Comparison of ENCODE assay signal across 1 cellular context in the genomic region with DNA sequence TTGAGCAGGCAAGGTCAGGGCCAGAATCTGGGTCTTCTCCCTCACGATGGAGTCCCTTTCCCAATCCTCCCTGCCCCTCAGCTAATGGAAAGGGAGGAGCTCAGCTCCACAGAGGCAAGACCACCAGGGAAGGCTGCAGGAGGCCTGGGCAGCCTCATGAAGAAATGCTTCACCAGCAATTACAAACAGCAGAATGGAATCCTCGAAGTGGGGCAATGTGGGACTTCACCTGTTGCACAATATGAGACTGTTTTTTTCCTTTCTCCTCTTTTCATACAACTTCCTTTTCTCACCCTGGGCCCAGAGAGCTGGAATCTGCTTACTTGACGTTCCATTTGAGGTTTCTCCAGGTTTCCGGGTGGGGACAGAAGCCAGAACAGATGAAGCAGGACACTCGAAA.
TF ChIP-seq lines count a peak whose summit lies in the region.

No MANE protein-coding gene starts in this region.

TF ChIP-seq in HepG2, 621 proteins besides CTCF, POLR2A, EP300 and RAD21:
- TF ChIP-seq CEBPB (IDR thresholded peaks at IDR 0.05; ENCODE audit: borderline replicate concordance, low read depth, low read length), result 0 out of 2 replicates have a peak, but pooled peaks have one; percentile 9
